In the genomic region with DNA sequence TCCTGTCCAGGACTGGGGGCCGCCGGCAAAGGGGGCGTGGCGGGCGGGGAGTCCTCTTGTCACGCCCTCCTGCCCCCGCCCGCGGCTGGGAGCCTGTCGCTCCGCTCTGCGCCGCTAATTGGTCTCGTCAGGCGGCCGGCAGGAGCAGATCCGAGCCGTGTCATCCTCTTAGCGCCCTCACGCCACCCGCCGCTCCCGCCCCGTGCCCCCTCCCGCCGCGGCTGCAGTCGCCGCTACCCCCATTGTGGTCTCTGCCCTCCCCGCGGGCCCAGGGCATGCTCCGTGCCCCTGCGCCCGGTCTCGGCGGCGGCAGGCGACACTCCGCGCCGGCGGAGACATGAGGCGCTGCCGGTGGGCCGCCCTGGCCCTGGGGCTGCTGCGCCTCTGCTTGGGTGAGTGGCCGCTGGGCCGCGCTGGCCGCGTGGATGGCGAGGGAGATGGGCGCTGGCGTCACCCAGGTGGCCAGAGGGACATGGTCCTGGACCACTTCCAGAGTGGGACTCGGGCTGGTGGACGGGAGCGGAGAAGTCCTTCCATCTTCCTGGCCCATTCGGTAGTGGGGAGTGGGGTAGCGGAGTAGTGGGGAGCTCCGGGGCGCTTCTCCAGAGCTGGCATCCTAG, we compare ENCODE assay signal across 9 cellular contexts. TPM values are rescaled to one million over a fixed set of nuclear protein-coding genes. Genes with fewer than 3 reads are reported as not detected.
DNase-seq lines count a peak whose midpoint lies in the region; ATAC-seq and TF ChIP-seq lines count a peak whose summit lies in the region.
"Had no signal": no experiment of that assay in that cellular context is flagged by ENCODE, and none has a peak within 500 bp of the region (broad histone marks: within the 10 kb centered on the region; RNA-seq: fewer than 3 reads in every experiment).

A gene (plus strand): TSS at position 114 of the 620 bp plus-strand sequence. CDS start 224 bp downstream, at position 338.

- H3K27me3 ChIP-seq in A673 (replicated peaks; ENCODE audit: insufficient read depth, low read depth, low read length, poor library complexity) = peaks cover 86% of the 10 kb centered on the region
- peaks cover 0 to 22% of the 10 kb centered on the region in 2 donors for H3K27me3 ChIP-seq in body of pancreas
- H3K27me3 ChIP-seq in liver (ENCODE audit: control insufficient read depth in 4 of 4, insufficient read depth in 4 of 4, low read length in 3 of 4) = peaks cover 0 to 11% (median 7%) of the 10 kb centered on the region in 4 donors

- no peaks in the 10 kb centered on the region for H3K4me1 ChIP-seq in A673 (ENCODE audit: insufficient read depth, low read length, poor library complexity, severe bottlenecking)
- H3K4me1 ChIP-seq in body of pancreas = peaks cover 14% of the 10 kb centered on the region
- peaks cover 4 to 13% (median 7%) of the 10 kb centered on the region in 4 donors for H3K4me1 ChIP-seq in liver (ENCODE audit: control insufficient read depth in 4 of 4, insufficient read depth in 4 of 4, low read length in 3 of 4)

- ATAC-seq in GM18517 (IDR thresholded peaks at IDR 0.05; ENCODE audit: unreplicated experiment) = peak; percentile 67
- peak; percentile 76 for ATAC-seq in HG03045 (IDR thresholded peaks at IDR 0.05; ENCODE audit: unreplicated experiment)
- ATAC-seq in body of pancreas = peak; percentile 38

- intact Hi-C loops in A673 (cut with micrococcal nuclease; ENCODE audit: unreplicated experiment) (no loop called here), body of pancreas (cut with DNase I) (no loop called here)

- no TSS peak for BruUV-seq in A673 (replicated peaks; lab: Mats Ljungman, UMichigan)

- TF ChIP-seq RAD21 in liver (IDR thresholded peaks at IDR 0.05) = no peak

- CTCF ChIA-PET in A673 (lab: Charles Lee) = no interaction called here

- no peaks in the 10 kb centered on the region for H3K9me3 ChIP-seq in A673 (ENCODE audit: low read depth, low read length, poor library complexity, severe bottlenecking)
- H3K9me3 ChIP-seq in body of pancreas = no peaks in the 10 kb centered on the region
- H3K9me3 ChIP-seq in liver (ENCODE audit: control insufficient read depth in 4 of 4, low read length in 3 of 4) = no peaks in the 10 kb centered on the region

- POLR2A ChIA-PET in A673 (lab: Charles Lee; ENCODE audit: low non-redundant PET) = no interaction called here

- no peak for TF ChIP-seq POLR2A in body of pancreas (IDR thresholded peaks at IDR 0.05)

- DNase-seq in A673 (ENCODE audit: low spot score) (peak; percentile 27), RPMI7951 (ENCODE audit: low read depth) (peak; percentile 17), body of pancreas (peak in 2 of 4 donors; percentile 9 to 25), A172 (ENCODE audit: low spot score) (no peak)
- DNase-seq in stimulated activated CD8-positive, alpha-beta memory T cell treated with anti-CD3 and anti-CD28 coated beads, Interleukin-15, amount 100 ng/mL, for 48 hours (ENCODE audit: low read depth in 2 of 2) = peak; percentile 29 to 32

- 0 to 1% methylated on average over 17 to 61 of the region's 61 CpGs for WGBS in body of pancreas, 2 donors
- WGBS in liver = 2% methylated on average over 61 of the region's 61 CpGs

- H3K4me3 ChIP-seq in A673 (ENCODE audit: low read depth, low read length, poor library complexity, severe bottlenecking) (peak within 1 kb of the TSS; percentile 36), body of pancreas (peak within 1 kb of the TSS in 1 of 2 donors; percentile 17), liver (ENCODE audit: low read depth in 1 of 3, low read length in 3 of 3) (peak within 1 kb of the TSS in 2 of 3 donors; percentile 8 to 53)

- no peak within 1 kb of the TSS for H3K9ac ChIP-seq in liver (ENCODE audit: low read depth in 1 of 2, low read length in 2 of 2)

- TF ChIP-seq CTCF in A673 (conservative IDR thresholded peaks at IDR 0.05; ENCODE audit: low read depth, low read length) (no peak), body of pancreas (IDR thresholded peaks at IDR 0.05) (no peak), liver (IDR thresholded peaks at IDR 0.05; ENCODE audit: low read depth, low read length, missing input control) (no peak)

- H3K36me3 ChIP-seq in A673 (ENCODE audit: insufficient read depth, low read length, poor library complexity, severe bottlenecking) (no peaks in the 10 kb centered on the region), body of pancreas (replicated peaks in 1 of 2; ENCODE audit: insufficient read depth in 1 of 2, low read depth in 2 of 2) (no peaks in the 10 kb centered on the region), liver (ENCODE audit: control insufficient read depth in 4 of 4, insufficient read depth in 3 of 4, low read depth in 1 of 4, low read length in 3 of 4) (no peaks in the 10 kb centered on the region)

- H3K27ac ChIP-seq in A673 (ENCODE audit: low read depth, low read length, poor library complexity, severe bottlenecking) (no peak within 1 kb of the TSS), body of pancreas (no peak within 1 kb of the TSS), liver (ENCODE audit: low read depth in 1 of 2, low read length in 2 of 2) (no peak within 1 kb of the TSS)
- H3K27ac ChIP-seq: epithelial cell of prostate had no signal

TF ChIP-seq in liver, 16 proteins besides CTCF, POLR2A, EP300 and RAD21:
- TF ChIP-seq, protein P1, sequence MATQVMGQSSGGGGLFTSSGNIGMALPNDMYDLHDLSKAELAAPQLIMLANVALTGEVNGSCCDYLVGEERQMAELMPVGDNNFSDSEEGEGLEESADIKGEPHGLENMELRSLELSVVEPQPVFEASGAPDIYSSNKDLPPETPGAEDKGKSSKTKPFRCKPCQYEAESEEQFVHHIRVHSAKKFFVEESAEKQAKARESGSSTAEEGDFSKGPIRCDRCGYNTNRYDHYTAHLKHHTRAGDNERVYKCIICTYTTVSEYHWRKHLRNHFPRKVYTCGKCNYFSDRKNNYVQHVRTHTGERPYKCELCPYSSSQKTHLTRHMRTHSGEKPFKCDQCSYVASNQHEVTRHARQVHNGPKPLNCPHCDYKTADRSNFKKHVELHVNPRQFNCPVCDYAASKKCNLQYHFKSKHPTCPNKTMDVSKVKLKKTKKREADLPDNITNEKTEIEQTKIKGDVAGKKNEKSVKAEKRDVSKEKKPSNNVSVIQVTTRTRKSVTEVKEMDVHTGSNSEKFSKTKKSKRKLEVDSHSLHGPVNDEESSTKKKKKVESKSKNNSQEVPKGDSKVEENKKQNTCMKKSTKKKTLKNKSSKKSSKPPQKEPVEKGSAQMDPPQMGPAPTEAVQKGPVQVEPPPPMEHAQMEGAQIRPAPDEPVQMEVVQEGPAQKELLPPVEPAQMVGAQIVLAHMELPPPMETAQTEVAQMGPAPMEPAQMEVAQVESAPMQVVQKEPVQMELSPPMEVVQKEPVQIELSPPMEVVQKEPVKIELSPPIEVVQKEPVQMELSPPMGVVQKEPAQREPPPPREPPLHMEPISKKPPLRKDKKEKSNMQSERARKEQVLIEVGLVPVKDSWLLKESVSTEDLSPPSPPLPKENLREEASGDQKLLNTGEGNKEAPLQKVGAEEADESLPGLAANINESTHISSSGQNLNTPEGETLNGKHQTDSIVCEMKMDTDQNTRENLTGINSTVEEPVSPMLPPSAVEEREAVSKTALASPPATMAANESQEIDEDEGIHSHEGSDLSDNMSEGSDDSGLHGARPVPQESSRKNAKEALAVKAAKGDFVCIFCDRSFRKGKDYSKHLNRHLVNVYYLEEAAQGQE (IDR thresholded peaks at IDR 0.05) = no peak
- TF ChIP-seq HNF4A (conservative IDR thresholded peaks at IDR 0.05) = no peak
- no peak for TF ChIP-seq SP1 (IDR thresholded peaks at IDR 0.05)
- TF ChIP-seq TAF1 (conservative IDR thresholded peaks at IDR 0.05) = no peak
- TF ChIP-seq RXRA (IDR thresholded peaks at IDR 0.05) = no peak
- TF ChIP-seq, protein P2, sequence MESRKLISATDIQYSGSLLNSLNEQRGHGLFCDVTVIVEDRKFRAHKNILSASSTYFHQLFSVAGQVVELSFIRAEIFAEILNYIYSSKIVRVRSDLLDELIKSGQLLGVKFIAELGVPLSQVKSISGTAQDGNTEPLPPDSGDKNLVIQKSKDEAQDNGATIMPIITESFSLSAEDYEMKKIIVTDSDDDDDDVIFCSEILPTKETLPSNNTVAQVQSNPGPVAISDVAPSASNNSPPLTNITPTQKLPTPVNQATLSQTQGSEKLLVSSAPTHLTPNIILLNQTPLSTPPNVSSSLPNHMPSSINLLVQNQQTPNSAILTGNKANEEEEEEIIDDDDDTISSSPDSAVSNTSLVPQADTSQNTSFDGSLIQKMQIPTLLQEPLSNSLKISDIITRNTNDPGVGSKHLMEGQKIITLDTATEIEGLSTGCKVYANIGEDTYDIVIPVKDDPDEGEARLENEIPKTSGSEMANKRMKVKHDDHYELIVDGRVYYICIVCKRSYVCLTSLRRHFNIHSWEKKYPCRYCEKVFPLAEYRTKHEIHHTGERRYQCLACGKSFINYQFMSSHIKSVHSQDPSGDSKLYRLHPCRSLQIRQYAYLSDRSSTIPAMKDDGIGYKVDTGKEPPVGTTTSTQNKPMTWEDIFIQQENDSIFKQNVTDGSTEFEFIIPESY (IDR thresholded peaks at IDR 0.05) = no peak
- TF ChIP-seq, protein P3, sequence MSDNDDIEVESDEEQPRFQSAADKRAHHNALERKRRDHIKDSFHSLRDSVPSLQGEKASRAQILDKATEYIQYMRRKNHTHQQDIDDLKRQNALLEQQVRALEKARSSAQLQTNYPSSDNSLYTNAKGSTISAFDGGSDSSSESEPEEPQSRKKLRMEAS (IDR thresholded peaks at IDR 0.05) = no peak
- TF ChIP-seq FOXA2 (IDR thresholded peaks at IDR 0.05) = no peak
- no peak for TF ChIP-seq NR2F2 (IDR thresholded peaks at IDR 0.05)
- TF ChIP-seq FOXA1 (IDR thresholded peaks at IDR 0.05) = no peak
- TF ChIP-seq JUND (IDR thresholded peaks at IDR 0.05) = no peak
- TF ChIP-seq EGR1 (IDR thresholded peaks at IDR 0.05; ENCODE audit: low read depth in 2 of 2) = no peak

RNA-seq across cellular contexts. Expression of the gene that starts here (rescaled TPM):
- total RNA-seq in A673 (2021) (0.20 TPM in 1 of 2 replicates, not detected in the other), body of pancreas (under 1 TPM in 1 of 2 donors, not detected in 1; 0.26 TPM), liver (under 1 TPM; 0.17 to 0.51 TPM)
- total RNA-seq in RPMI7951 (2014; rRNA removed; shearing (Covaris generic)) = not detected in 2 replicates
- under 1 TPM; 0.07 to 0.10 TPM for polyA plus RNA-seq in liver
- total RNA-seq in A172 (2014; rRNA removed; shearing (Covaris generic)) = not detected in 2 replicates

Comparison
In these comparisons a context has a peak if more than half of its experiments do, and no peak if none do; other contexts are left out.
1. Peak in DNase-seq and H3K4me3 ChIP-seq in A673; RNA of the gene not detected or under 1 TPM.
2. Peak in DNase-seq in RPMI7951; RNA of the gene not detected or under 1 TPM.
3. Peak in ATAC-seq in body of pancreas; RNA of the gene not detected or under 1 TPM.